ENCODE assay signal across 7 cellular contexts in the genomic region with DNA sequence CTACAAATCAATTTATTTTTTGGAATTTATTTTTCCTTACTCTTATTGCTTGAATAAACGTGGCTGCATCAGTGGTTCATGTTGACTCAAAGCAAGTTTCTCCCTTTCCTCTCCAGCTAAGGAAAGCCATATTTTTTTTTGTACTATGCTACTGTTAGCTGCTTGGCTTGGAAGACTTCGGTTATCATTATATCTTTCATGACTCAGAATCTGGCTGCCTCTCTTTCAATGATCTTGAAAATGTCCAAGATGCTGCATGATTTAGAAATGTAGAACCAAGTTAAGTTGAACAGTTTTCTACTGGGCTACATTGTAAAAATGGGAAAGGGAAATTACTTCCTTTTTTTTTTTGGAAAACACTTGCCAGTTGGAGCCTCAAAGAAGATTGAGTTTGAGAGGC. TPM values are rescaled to one million over a fixed set of nuclear protein-coding genes. Genes with fewer than 3 reads are reported as not detected.
DNase-seq lines count a peak whose midpoint lies in the region; TF ChIP-seq lines count a peak whose summit lies in the region.
"Not testable (repeated sequence)": the region's sequence is repeated elsewhere in the genome, so short reads cannot be mapped to it uniquely, and the experiment has no call there.

No MANE protein-coding gene starts in this region.

- peak overlapping the region; percentile 63 for H3K27ac Mint-ChIP-seq in HFFc6

- DNase-seq in EH (ENCODE audit: low read depth) (peak; percentile 72), HFFc6 (peak; percentile 56), OCI-M1 (lab: John Stamatoyannopoulos, UW) (peak; percentile 27), amniotic epithelial cell (ENCODE audit: low read depth) (peak; percentile 56), cardiac fibroblast (ENCODE audit: low read depth in 2 of 2) (peak; percentile 49 to 66), fibroblast of mammary gland (ENCODE audit: low read depth) (peak; percentile 19), iris pigment epithelial cell (ENCODE audit: low read depth) (peak; percentile 56)

- not testable (repeated sequence) for H3K4me3 ChIP-seq in cardiac fibroblast (replicated peaks in 1 of 2; ENCODE audit: low read depth in 2 of 2, low read length in 2 of 2); fibroblast of mammary gland (ENCODE audit: control insufficient read depth, low read depth, low read length)

- H3K27me3 Mint-ChIP-seq in HFFc6 (ENCODE audit: insufficient read depth): not testable (repeated sequence)

- not testable (repeated sequence) for H3K9me3 Mint-ChIP-seq in HFFc6

- peaks cover 66% of the 10 kb centered on the region for H3K4me1 Mint-ChIP-seq in HFFc6 (ENCODE audit: low read depth)

- TF ChIP-seq CTCF in HFFc6 (IDR thresholded peaks at IDR 0.05); cardiac fibroblast (IDR thresholded peaks at IDR 0.05; ENCODE audit: low read depth, low read length); fibroblast of mammary gland (conservative IDR thresholded peaks at IDR 0.05; ENCODE audit: control insufficient read depth, insufficient read depth, low read depth, low read length): not testable (repeated sequence)

- H3K36me3 Mint-ChIP-seq in HFFc6 (ENCODE audit: low read depth): peaks cover 18% of the 10 kb centered on the region

- H3K4me3 Mint-ChIP-seq in HFFc6: peak overlapping the region; percentile 22; the same call in 1 of the 2 replicates

RNA-seq across cellular contexts. Expression of a gene that starts 44.9 kb away (rescaled TPM):
- total RNA-seq in HFFc6 (2021; fragmentation: NEBNext Ultra II Directional; extraction: Animal tissue kit (Norgen Biotek cat#: 25700)): 10 to 100 TPM; 32.6 to 46.8 (median 43.0) TPM

Comparison
In these comparisons a context has a peak if more than half of its experiments do, and no peak if none do; other contexts are left out.
1. DNase-seq: peak in every context shown above with its lines; median percentile 72 in EH; 58 in cardiac fibroblast; 56 in HFFc6; 56 in amniotic epithelial cell; 56 in iris pigment epithelial cell; 27 in OCI-M1; 19 in fibroblast of mammary gland.